Comparison of ENCODE assay signal across 31 cellular contexts in genomic region chr5:117829646-117830045, GRCh38.
A peak's percentile ranks its signal among the peaks of the same experiment; 100 is the strongest.
DNase-seq lines count a peak whose midpoint lies in the region; ATAC-seq, FAIRE-seq and TF ChIP-seq lines count a peak whose summit lies in the region.
"Had no signal": no experiment of that assay in that cellular context is flagged by ENCODE, and none has a peak within 500 bp of the region (broad histone marks: within the 10 kb centered on the region; RNA-seq: fewer than 3 reads in every experiment).

No MANE protein-coding gene starts in this region.

- H3K79me1 ChIP-seq in H9 (ENCODE audit: insufficient read depth, low read depth, low read length, poor library complexity, severe bottlenecking), result no peaks in the 10 kb centered on the region
- no peaks in the 10 kb centered on the region for H3K79me1 ChIP-seq in H1 (ENCODE audit: low read depth, low read length)

- H3K9me3 Mint-ChIP-seq in H9 (peaks cover 1 to 15% of the 10 kb centered on the region in 2 experiments; a peak in 4 of 5 replicates), nephron progenitor cell (peaks cover 26% of the 10 kb centered on the region)

- H3K27ac ChIP-seq in H9 (ENCODE audit: insufficient read length, low read depth, low read length) (no peak overlapping the region), H1 (ENCODE audit: low read depth, low read length) (no peak overlapping the region), kidney (ENCODE audit: low read depth in 2 of 2, low read length in 2 of 2) (no peak overlapping the region)
- H3K27ac ChIP-seq: BLaER1, KMS-11, RWPE1, SK-N-MC had no signal

- ATAC-seq in GM19455 (IDR thresholded peaks at IDR 0.05; ENCODE audit: unreplicated experiment), result no peak
- ATAC-seq: Panc1 had no signal

- no peak overlapping the region for H2BK15ac ChIP-seq in H9 (ENCODE audit: low read depth, low read length)
- no peak overlapping the region for H2BK15ac ChIP-seq in H1 (ENCODE audit: low read length)

- H3K9ac ChIP-seq in H9 (ENCODE audit: extremely low read depth, insufficient read length, low read length) (no peak overlapping the region), NT2/D1 (ENCODE audit: insufficient read length, low read depth) (no peak overlapping the region), H1 (replicated peaks in 1 of 4; ENCODE audit: extremely low read depth in 1 of 4, low read depth in 3 of 4, low read length in 3 of 4) (no peak overlapping the region), kidney (ENCODE audit: low read length in 2 of 2) (no peak overlapping the region)
- H3K9ac ChIP-seq: BLaER1, KMS-11 had no signal

- no peak overlapping the region for H3T11ph ChIP-seq in H9 (ENCODE audit: low read length)

- WGBS in H9 (ENCODE audit: extremely low coverage, insufficient read length, low lambda C conversion rate), result no CpG with 5 or more reads among the region's 3 CpGs
- WGBS in H1 (ENCODE audit: extremely low coverage in 1 of 2, insufficient coverage in 1 of 2, insufficient read length in 1 of 2, insufficient replicate concordance in 2 of 2, low coverage in 1 of 2, low lambda C conversion rate in 2 of 2, missing lambda C conversion rate in 1 of 2), 2 experiments, result 95% methylated on average over 3 of the region's 3 CpGs; no CpG with 5 or more reads in 1 of the 2 experiments

- H3K27me3 ChIP-seq in H9 (ENCODE audit: insufficient read depth, low read length) (no peaks in the 10 kb centered on the region), NT2/D1 (ENCODE audit: insufficient read depth, insufficient read length) (no peaks in the 10 kb centered on the region), H1 (replicated peaks in 1 of 4; ENCODE audit: control insufficient read depth in 3 of 4, extremely low read depth in 1 of 4, insufficient read depth in 3 of 4, low read length in 3 of 4) (no peaks in the 10 kb centered on the region)
- H3K27me3 ChIP-seq: BLaER1 had no signal

- intact Hi-C loops in kidney (cut with DNase I), result no loop called here

- H4K91ac ChIP-seq in H9 (ENCODE audit: insufficient read length, low read depth, low read length) (no peak overlapping the region), H1 (replicated peaks; ENCODE audit: insufficient read length, low read length) (no peak overlapping the region)

- H3K4me1 Mint-ChIP-seq in H9 (peaks cover 8 to 13% of the 10 kb centered on the region in 2 experiments; a peak in 3 of 4 replicates), nephron progenitor cell (peaks cover 6% of the 10 kb centered on the region)
- H3K4me1 Mint-ChIP-seq: CD4-positive, alpha-beta memory T cell had no signal

- H3K27ac Mint-ChIP-seq in H9 (no peak overlapping the region), nephron progenitor cell (no peak overlapping the region)
- H3K27ac Mint-ChIP-seq: HFFc6 had no signal

- H3K79me2 ChIP-seq in H9 (ENCODE audit: insufficient read depth, low read length) (no peaks in the 10 kb centered on the region; the same call in 1 of the 2 replicates), H1 (ENCODE audit: control insufficient read depth in 1 of 2, insufficient read depth in 2 of 2, low read length in 2 of 2) (no peaks in the 10 kb centered on the region)

- H3K4ac ChIP-seq in H9 (ENCODE audit: low read depth, low read length) (no peak overlapping the region), H1 (replicated peaks; ENCODE audit: insufficient read length, low read depth, low read length) (no peak overlapping the region)

- H4K8ac ChIP-seq in H9 (replicated peaks; ENCODE audit: insufficient read length, low read depth, low read length) (no peak overlapping the region), H1 (ENCODE audit: extremely low read depth, insufficient read depth, low read length) (no peak overlapping the region)

- H3K4me3 Mint-ChIP-seq in H9 (no peak overlapping the region), nephron progenitor cell (no peak overlapping the region)
- H3K4me3 Mint-ChIP-seq: CD4-positive, alpha-beta memory T cell; HFFc6 had no signal

- TF ChIP-seq EP300 in H1 (IDR thresholded peaks at IDR 0.05; ENCODE audit: borderline replicate concordance in 1 of 2, low read depth in 2 of 2, low read length in 2 of 2), result no peak

- H3K27me3 Mint-ChIP-seq in H9 (ENCODE audit: low read depth) (no peaks in the 10 kb centered on the region), nephron progenitor cell (ENCODE audit: low read depth, poor library complexity) (no peaks in the 10 kb centered on the region)
- H3K27me3 Mint-ChIP-seq: CD4-positive, alpha-beta memory T cell had no signal

- H2BK20ac ChIP-seq in H9 (ENCODE audit: low read depth, low read length, poor library complexity, severe bottlenecking), result no peak overlapping the region
- 0 out of 2 replicates have a peak overlapping the region, but pooled peaks have one; percentile 86 for H2BK20ac ChIP-seq in H1 (ENCODE audit: low read length)

- H3K14ac ChIP-seq in H9 (ENCODE audit: insufficient read depth, low read length), result 0 out of 2 replicates have a peak overlapping the region, but pooled peaks have one; percentile 66
- no peak overlapping the region for H3K14ac ChIP-seq in H1 (ENCODE audit: insufficient read length)

- POLR2A ChIA-PET in H1 (lab: Charles Lee; ENCODE audit: partially characterized antibody), result no interaction called here

- no peak overlapping the region for H3K4me3 ChIP-seq in NT2/D1 (ENCODE audit: insufficient read length, low read depth)
- H3K4me3 ChIP-seq in H1 (ENCODE audit: extremely low read depth in 1 of 4, insufficient read depth in 2 of 4, low read depth in 3 of 4, low read length in 4 of 4), result no peak overlapping the region
- H3K4me3 ChIP-seq in kidney (ENCODE audit: low read length in 2 of 2), result no peak overlapping the region
- H3K4me3 ChIP-seq: BLaER1, HAP-1, SK-N-MC had no signal

- H3K36me3 Mint-ChIP-seq in H9 (ENCODE audit: insufficient read depth in 1 of 3, low read depth in 3 of 3), result peaks cover 0 to 7% (median 5%) of the 10 kb centered on the region in 3 experiments; a peak in 3 of 7 replicates
- H3K36me3 Mint-ChIP-seq in nephron progenitor cell (ENCODE audit: low read depth), result no peaks in the 10 kb centered on the region
- H3K36me3 Mint-ChIP-seq: CD4-positive, alpha-beta memory T cell had no signal

- H3K4me2 ChIP-seq in H9 (ENCODE audit: insufficient read depth, insufficient read length, low read length) (no peak overlapping the region), H1 (ENCODE audit: insufficient read depth in 1 of 2, low read depth in 2 of 2, low read length in 2 of 2) (no peak overlapping the region)
- H3K4me2 ChIP-seq: BLaER1, KMS-11 had no signal

- no peaks in the 10 kb centered on the region for H4K20me1 ChIP-seq in H9 (ENCODE audit: control insufficient read depth, insufficient read depth, insufficient read length)
- no peaks in the 10 kb centered on the region for H4K20me1 ChIP-seq in H1 (replicated peaks in 1 of 2; ENCODE audit: control insufficient read depth in 1 of 2, insufficient read depth in 2 of 2, low read length in 2 of 2)
- H4K20me1 ChIP-seq: BLaER1 had no signal

- H4K5ac ChIP-seq in H9 (ENCODE audit: insufficient read length, low read depth, low read length) (no peak overlapping the region), H1 (ENCODE audit: insufficient read length, low read depth, low read length) (no peak overlapping the region)

- H2BK5ac ChIP-seq in H9 (ENCODE audit: insufficient read length, low read length) (no peak overlapping the region), H1 (ENCODE audit: low read depth, low read length) (peak overlapping the region; percentile 71)

- H2BK12ac ChIP-seq in H9 (ENCODE audit: insufficient read length, low read depth, low read length), result no peak overlapping the region
- H2BK12ac ChIP-seq in H1 (ENCODE audit: low read depth, low read length), result peak overlapping the region; percentile 17; the same call in 1 of the 2 replicates

- H2BK120ac ChIP-seq in H9 (ENCODE audit: low read depth, low read length, poor library complexity, severe bottlenecking), result no peak overlapping the region
- H2BK120ac ChIP-seq in H1 (replicated peaks; ENCODE audit: low read depth, low read length), result no peak overlapping the region

- no peak overlapping the region for H3K23ac ChIP-seq in H9 (ENCODE audit: insufficient read length, low read depth, low read length)
- H3K23ac ChIP-seq in H1 (ENCODE audit: insufficient read length), result no peak overlapping the region

- TF ChIP-seq CTCF in H9 (conservative IDR thresholded peaks at IDR 0.05) (no peak), H1 (IDR thresholded peaks at IDR 0.05; ENCODE audit: control extremely low read depth in 1 of 3, insufficient read depth in 1 of 3, low read depth in 1 of 3, low read length in 3 of 3) (no peak), nephron progenitor cell (IDR thresholded peaks at IDR 0.05) (no peak), kidney (IDR thresholded peaks at IDR 0.05; ENCODE audit: borderline replicate concordance, extremely low read depth, insufficient read depth) (no peak)

- CTCF ChIA-PET in H1 (lab: Charles Lee; ENCODE audit: partially characterized antibody), result interaction anchor here (0.5 kb wide), 1 partner anchor 196 kb away, joined by 3 read pairs; no protein-coding TSS in a partner anchor

- H3K4me1 ChIP-seq in H9 (ENCODE audit: insufficient read depth, low read length) (no peaks in the 10 kb centered on the region; the same call in 1 of the 2 replicates), NT2/D1 (ENCODE audit: insufficient read depth, insufficient read length) (peaks cover 2% of the 10 kb centered on the region), H1 (replicated peaks in 1 of 4; ENCODE audit: control insufficient read depth in 3 of 4, insufficient read depth in 4 of 4, low read length in 3 of 4) (peaks cover 0 to 5% (median 2%) of the 10 kb centered on the region in 4 experiments; a peak in 3 of 7 replicates), kidney (ENCODE audit: control insufficient read depth in 1 of 2, insufficient read depth in 1 of 2, low read depth in 1 of 2, low read length in 2 of 2) (no peaks in the 10 kb centered on the region)
- H3K4me1 ChIP-seq: BLaER1, HAP-1 had no signal

- no peak for FAIRE-seq in H1 (lab: Jason Lieb, UNC)
- FAIRE-seq in kidney (lab: Jason Lieb, UNC), result no peak
- FAIRE-seq: A204.1, GM12892, GM19239 had no signal

- no peak for TF ChIP-seq RAD21 in H1 (IDR thresholded peaks at IDR 0.05 in 1 of 2, conservative IDR thresholded peaks at IDR 0.05 in 1 of 2; ENCODE audit: low read depth in 2 of 2, low read length in 2 of 2)

- no peak overlapping the region for H3K56ac ChIP-seq in H9 (ENCODE audit: insufficient read length, low read depth, low read length)
- no peak overlapping the region for H3K56ac ChIP-seq in H1 (replicated peaks; ENCODE audit: insufficient read length, low read depth, low read length)

- H2AFZ ChIP-seq in H9 (ENCODE audit: low read length) (no peak overlapping the region), H1 (ENCODE audit: low read length) (no peak overlapping the region)

- no peak for TF ChIP-seq POLR2A in H1 (IDR thresholded peaks at IDR 0.05; ENCODE audit: control extremely low read depth in 1 of 2, low read depth in 2 of 2, low read length in 2 of 2)

- H3K36me3 ChIP-seq in NT2/D1 (ENCODE audit: insufficient read depth, insufficient read length, low read length), result no peaks in the 10 kb centered on the region
- no peaks in the 10 kb centered on the region for H3K36me3 ChIP-seq in H1 (ENCODE audit: control insufficient read depth in 2 of 4, insufficient read depth in 4 of 4, low read length in 3 of 4)
- no peaks in the 10 kb centered on the region for H3K36me3 ChIP-seq in kidney (ENCODE audit: control insufficient read depth in 1 of 2, insufficient read depth in 2 of 2, low read length in 2 of 2)
- H3K36me3 ChIP-seq: BLaER1, HAP-1 had no signal

- H3K18ac ChIP-seq in H9 (ENCODE audit: insufficient read length, low read depth, low read length) (no peak overlapping the region), H1 (ENCODE audit: extremely low read depth, low read length) (no peak overlapping the region)

- DNase-seq in H9, result peak; percentile 42
- DNase-seq in NT2/D1 (ENCODE audit: low read depth, low spot score), result peak; percentile 48
- no peak for DNase-seq in H1 (ENCODE audit: low read depth in 1 of 2, low spot score in 2 of 2)
- DNase-seq in nephron progenitor cell, result peak; percentile 3
- DNase-seq in activated CD8-positive, alpha-beta memory T cell treated with anti-CD3 and anti-CD28 coated beads for 24 hours, result no peak
- DNase-seq in DMS 273 treated with DMSO at 0.1 percent for 48 hours (lab: John Stamatoyannopoulos, UW), result no peak
- no peak for DNase-seq in kidney
- DNase-seq: CD4-positive, alpha-beta memory T cell; COR-L47; DMS79; EL; GF-D8; HFFc6; IMR-90; MM.1S; NCI-H1048; NCI-H1694; NCI-H2029 treated with DMSO at 0.1 percent for 48 hours; NCI-H2171 treated with DMSO at 0.1 percent for 48 hours; NCI-H524 treated with DMSO at 0.1 percent for 48 hours; SHP77 had no signal

- H3K23me2 ChIP-seq in H9 (ENCODE audit: insufficient read length, low read depth, low read length, poor library complexity, severe bottlenecking) (no peaks in the 10 kb centered on the region), H1 (ENCODE audit: low read depth, low read length) (no peaks in the 10 kb centered on the region)

- no peaks in the 10 kb centered on the region for H3K9me3 ChIP-seq in H9 (ENCODE audit: control insufficient read depth, low read depth, low read length)
- H3K9me3 ChIP-seq in NT2/D1 (ENCODE audit: insufficient read depth, low read length), result no peaks in the 10 kb centered on the region
- no peaks in the 10 kb centered on the region for H3K9me3 ChIP-seq in H1 (ENCODE audit: insufficient read depth in 2 of 2, low read depth in 1 of 2, low read length in 1 of 2)
- no peaks in the 10 kb centered on the region for H3K9me3 ChIP-seq in kidney (ENCODE audit: control insufficient read depth in 1 of 2, low read length in 2 of 2)
- H3K9me3 ChIP-seq: HAP-1 had no signal

- H2AK5ac ChIP-seq in H9 (ENCODE audit: insufficient read length, low read length) (no peak overlapping the region), H1 (ENCODE audit: low read depth, low read length) (no peak overlapping the region)

Comparison
In these comparisons a context has a peak if more than half of its experiments do, and no peak if none do; other contexts are left out.
1. DNase-seq: peak in H9 (single experiment), NT2/D1 (single experiment) and nephron progenitor cell (single experiment); none in H1 (0 of 2), activated CD8-positive, alpha-beta memory T cell treated with anti-CD3 and anti-CD28 coated beads for 24 hours (single experiment), DMS 273 treated with DMSO at 0.1 percent for 48 hours (single experiment) and kidney (single experiment).